ENCODE assay signal across 14 cellular contexts in the genomic region with DNA sequence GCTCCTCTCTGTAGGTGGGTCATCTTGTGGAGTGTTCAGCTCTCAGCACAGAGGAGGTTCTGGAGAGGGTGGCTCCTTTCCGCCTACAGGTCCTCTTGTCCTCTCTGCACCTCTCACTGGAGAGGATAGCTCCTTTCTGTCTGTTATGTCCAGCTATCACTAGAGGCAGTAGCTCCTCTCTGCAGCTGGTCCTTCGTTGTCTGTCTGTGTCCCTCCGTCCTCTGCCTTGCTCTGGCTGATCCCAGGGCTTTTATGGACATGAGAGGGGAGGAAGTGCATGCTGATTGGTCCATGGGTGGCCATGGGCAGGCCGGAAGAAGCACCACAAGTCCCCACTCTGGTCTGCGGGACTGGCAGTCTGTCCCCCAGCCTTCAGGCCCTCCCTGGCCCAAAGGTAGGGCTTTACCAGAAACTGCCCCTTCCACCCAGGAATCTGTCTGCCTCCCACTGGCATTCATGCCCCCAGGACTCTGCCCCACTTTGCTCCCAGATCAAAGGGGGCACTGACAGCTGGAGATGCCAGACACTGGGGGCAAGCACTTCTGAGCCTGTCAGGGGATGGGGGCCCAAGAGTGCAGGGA. TPM values are rescaled to one million over a fixed set of nuclear protein-coding genes. Genes with fewer than 3 reads are reported as not detected.
"Had no signal": no experiment of that assay in that cellular context is flagged by ENCODE, and none has a peak within 500 bp of the region (broad histone marks: within the 10 kb centered on the region; RNA-seq: fewer than 3 reads in every experiment).

No MANE protein-coding gene starts in this region.

- DNase-seq: activated CD4-positive, alpha-beta T cell treated with anti-CD3 and anti-CD28 coated beads, Interleukin-2, amount 50 U/mL, for 1 hour; activated naive CD4-positive, alpha-beta T cell; aorta; effector CD8-positive, alpha-beta T cell; foreskin melanocyte; head of caudate nucleus; natural killer cell; nucleus accumbens; stimulated activated CD4-positive, alpha-beta T cell treated with anti-CD3 and anti-CD28 coated beads, Interleukin-2, amount 100 ng/mL, for 48 hours; stimulated activated naive CD4-positive, alpha-beta T cell; transverse colon had no signal

- H3K4me3 ChIP-seq: mucosa of descending colon, transverse colon had no signal

- H3K4me1 Mint-ChIP-seq: natural killer cell had no signal

- H3K36me3 Mint-ChIP-seq: natural killer cell had no signal

- H3K9me3 ChIP-seq: mucosa of descending colon, transverse colon had no signal

- H3K36me3 ChIP-seq: transverse colon had no signal

- H3K27ac Mint-ChIP-seq: natural killer cell had no signal

- H3K4me1 ChIP-seq: transverse colon had no signal

- H3K4me3 Mint-ChIP-seq: natural killer cell had no signal

- H3K27ac ChIP-seq: transverse colon had no signal

RNA-seq across cellular contexts. Expression of a gene that starts 38.6 kb away (rescaled TPM):
- total RNA-seq: lung microvascular endothelial cell, posterior vena cava had no signal
- polyA plus RNA-seq: aorta had no signal
